In the genomic region with DNA sequence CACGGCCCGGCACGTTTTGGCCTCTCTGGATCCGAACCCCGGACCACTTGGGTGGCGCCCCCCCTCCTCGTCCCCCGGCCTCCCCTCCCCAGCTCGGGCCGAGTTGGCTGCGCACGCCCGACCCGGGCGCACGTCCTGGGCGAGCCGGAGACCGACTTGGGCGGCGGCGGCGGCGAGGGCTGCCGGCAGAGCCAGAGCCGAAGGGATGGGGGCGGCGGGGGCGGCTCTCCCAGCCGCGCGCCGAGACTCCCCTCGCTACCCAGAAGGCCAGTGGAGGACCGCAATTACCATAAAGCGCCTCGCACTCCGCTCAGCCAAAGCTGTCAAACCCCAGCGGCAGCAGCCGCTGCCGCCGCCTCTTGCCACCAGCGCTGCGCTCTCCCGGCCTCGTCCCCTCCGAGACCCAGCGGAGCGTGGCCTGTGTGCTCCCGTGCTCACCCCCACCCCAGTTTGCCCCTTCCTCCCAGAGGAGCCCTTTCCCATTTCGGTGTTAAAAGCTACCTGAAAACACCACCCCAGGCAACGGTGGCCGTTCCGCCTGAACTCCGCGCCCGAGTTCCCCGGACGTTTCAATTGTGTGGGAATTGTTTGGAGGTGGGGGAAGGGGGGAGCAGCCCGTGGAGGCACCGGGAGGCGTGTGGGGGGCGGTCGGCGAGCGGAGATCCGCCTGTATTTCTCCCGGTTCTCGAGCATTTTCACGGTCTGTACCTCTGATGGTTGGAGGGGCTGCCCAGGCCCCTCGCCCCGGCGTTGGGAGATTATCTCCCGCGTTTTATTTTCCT, we compare ENCODE assay signal across 1 cellular context.
TF ChIP-seq lines count a peak whose summit lies in the region.

No MANE protein-coding gene starts in this region.

TF ChIP-seq in K562, 482 proteins besides CTCF, POLR2A, EP300 and RAD21 (continued from another document and continues in another):
- TF ChIP-seq, protein P1, sequence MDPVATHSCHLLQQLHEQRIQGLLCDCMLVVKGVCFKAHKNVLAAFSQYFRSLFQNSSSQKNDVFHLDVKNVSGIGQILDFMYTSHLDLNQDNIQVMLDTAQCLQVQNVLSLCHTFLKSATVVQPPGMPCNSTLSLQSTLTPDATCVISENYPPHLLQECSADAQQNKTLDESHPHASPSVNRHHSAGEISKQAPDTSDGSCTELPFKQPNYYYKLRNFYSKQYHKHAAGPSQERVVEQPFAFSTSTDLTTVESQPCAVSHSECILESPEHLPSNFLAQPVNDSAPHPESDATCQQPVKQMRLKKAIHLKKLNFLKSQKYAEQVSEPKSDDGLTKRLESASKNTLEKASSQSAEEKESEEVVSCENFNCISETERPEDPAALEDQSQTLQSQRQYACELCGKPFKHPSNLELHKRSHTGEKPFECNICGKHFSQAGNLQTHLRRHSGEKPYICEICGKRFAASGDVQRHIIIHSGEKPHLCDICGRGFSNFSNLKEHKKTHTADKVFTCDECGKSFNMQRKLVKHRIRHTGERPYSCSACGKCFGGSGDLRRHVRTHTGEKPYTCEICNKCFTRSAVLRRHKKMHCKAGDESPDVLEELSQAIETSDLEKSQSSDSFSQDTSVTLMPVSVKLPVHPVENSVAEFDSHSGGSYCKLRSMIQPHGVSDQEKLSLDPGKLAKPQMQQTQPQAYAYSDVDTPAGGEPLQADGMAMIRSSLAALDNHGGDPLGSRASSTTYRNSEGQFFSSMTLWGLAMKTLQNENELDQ (CRISPR knock-in tag; IDR thresholded peaks at IDR 0.05; ENCODE audit: borderline replicate concordance), result no peak
- TF ChIP-seq KDM4B (IDR thresholded peaks at IDR 0.05; ENCODE audit: borderline replicate concordance in 2 of 2, low read depth in 1 of 2) (no peak), CSDE1 (IDR thresholded peaks at IDR 0.05) (0 out of 4 replicates have a peak, but pooled peaks of 1 of the 2 experiments have one; percentile 32), PTTG1 (tag; IDR thresholded peaks at IDR 0.05; ENCODE audit: low read depth) (no peak), DPF2 (IDR thresholded peaks at IDR 0.05) (no peak), MAFG (tag; conservative IDR thresholded peaks at IDR 0.05) (no peak), SRSF1 (IDR thresholded peaks at IDR 0.05; ENCODE audit: low read depth, low read length) (no peak), POLR2H (tag; IDR thresholded peaks at IDR 0.05; ENCODE audit: low read depth) (no peak), ZNF224 (CRISPR knock-in tag; IDR thresholded peaks at IDR 0.05) (no peak), ARHGAP35 (IDR thresholded peaks at IDR 0.05; ENCODE audit: partially characterized antibody) (no peak), RBBP5 (IDR thresholded peaks at IDR 0.05; ENCODE audit: borderline replicate concordance, insufficient read depth, low read length, poor library complexity, severe bottlenecking) (no peak), EGR1 (conservative IDR thresholded peaks at IDR 0.05) (peak; percentile 84), RBM15 (IDR thresholded peaks at IDR 0.05; ENCODE audit: insufficient read depth, low read length) (no peak), ZZZ3 (IDR thresholded peaks at IDR 0.05) (no peak), RFX1 (IDR thresholded peaks at IDR 0.05) (no peak), L3MBTL2 (IDR thresholded peaks at IDR 0.05) (peak; percentile 38; the same call in 1 of the 2 replicates), KAT8 (IDR thresholded peaks at IDR 0.05; ENCODE audit: low read depth) (no peak), XRCC5 (IDR thresholded peaks at IDR 0.05; ENCODE audit: low read depth, low read length) (no peak), ZFP1 (CRISPR knock-in tag; IDR thresholded peaks at IDR 0.05) (no peak), FOXJ3 (CRISPR knock-in tag; IDR thresholded peaks at IDR 0.05) (no peak), ZNF444 (CRISPR knock-in tag; IDR thresholded peaks at IDR 0.05) (no peak), ZNF696 (CRISPR knock-in tag; conservative IDR thresholded peaks at IDR 0.05) (no peak), BRD4 (IDR thresholded peaks at IDR 0.05) (0 out of 2 replicates have a peak, but pooled peaks have one; percentile 32), GTF2F1 (IDR thresholded peaks at IDR 0.05; ENCODE audit: low read depth, low read length) (no peak), SRSF9 (IDR thresholded peaks at IDR 0.05; ENCODE audit: borderline replicate concordance, low read depth, low read length) (no peak), NR2C2 (CRISPR knock-in tag; IDR thresholded peaks at IDR 0.05) (no peak), NR2C2 (tag; IDR thresholded peaks at IDR 0.05) (0 out of 2 replicates have a peak, but pooled peaks have one; percentile 5), ZNF778 (CRISPR knock-in tag; IDR thresholded peaks at IDR 0.05) (no peak), GATA2 (CRISPR knock-in tag; IDR thresholded peaks at IDR 0.05) (no peak), FOXK2 (conservative IDR thresholded peaks at IDR 0.05 in 1 of 2, IDR thresholded peaks at IDR 0.05 in 1 of 2; ENCODE audit: low read depth in 2 of 2) (no peak), HNRNPH1 (optimal IDR thresholded peaks at IDR 0.05; ENCODE audit: low read depth, low read length) (no peak), TAF9B (IDR thresholded peaks at IDR 0.05; ENCODE audit: partially characterized antibody) (peak; percentile 8), SP2 (IDR thresholded peaks at IDR 0.05; ENCODE audit: extremely low read depth, low read depth, low read length, poor library complexity, severe bottlenecking) (no peak), MEF2D (tag; conservative IDR thresholded peaks at IDR 0.05; ENCODE audit: low read depth) (no peak), CHD2 (IDR thresholded peaks at IDR 0.05; ENCODE audit: low read depth, low read length) (no peak), CBFB (CRISPR knock-in tag; IDR thresholded peaks at IDR 0.05) (no peak), MTA3 (IDR thresholded peaks at IDR 0.05; ENCODE audit: borderline replicate concordance) (0 out of 2 replicates have a peak, but pooled peaks have one; percentile 21)
- TF ChIP-seq, protein P2, sequence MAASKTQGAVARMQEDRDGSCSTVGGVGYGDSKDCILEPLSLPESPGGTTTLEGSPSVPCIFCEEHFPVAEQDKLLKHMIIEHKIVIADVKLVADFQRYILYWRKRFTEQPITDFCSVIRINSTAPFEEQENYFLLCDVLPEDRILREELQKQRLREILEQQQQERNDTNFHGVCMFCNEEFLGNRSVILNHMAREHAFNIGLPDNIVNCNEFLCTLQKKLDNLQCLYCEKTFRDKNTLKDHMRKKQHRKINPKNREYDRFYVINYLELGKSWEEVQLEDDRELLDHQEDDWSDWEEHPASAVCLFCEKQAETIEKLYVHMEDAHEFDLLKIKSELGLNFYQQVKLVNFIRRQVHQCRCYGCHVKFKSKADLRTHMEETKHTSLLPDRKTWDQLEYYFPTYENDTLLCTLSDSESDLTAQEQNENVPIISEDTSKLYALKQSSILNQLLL (CRISPR knock-in tag; IDR thresholded peaks at IDR 0.05; ENCODE audit: borderline replicate concordance), result no peak
- TF ChIP-seq, protein P3, sequence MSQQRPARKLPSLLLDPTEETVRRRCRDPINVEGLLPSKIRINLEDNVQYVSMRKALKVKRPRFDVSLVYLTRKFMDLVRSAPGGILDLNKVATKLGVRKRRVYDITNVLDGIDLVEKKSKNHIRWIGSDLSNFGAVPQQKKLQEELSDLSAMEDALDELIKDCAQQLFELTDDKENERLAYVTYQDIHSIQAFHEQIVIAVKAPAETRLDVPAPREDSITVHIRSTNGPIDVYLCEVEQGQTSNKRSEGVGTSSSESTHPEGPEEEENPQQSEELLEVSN (IDR thresholded peaks at IDR 0.05; ENCODE audit: borderline replicate concordance in 1 of 2, extremely low read depth in 1 of 2, insufficient read depth in 1 of 2, insufficient read length in 1 of 2, low read depth in 1 of 2, low read length in 1 of 2, poor library complexity in 1 of 2, severe bottlenecking in 1 of 2), result peak in 1 of 2 experiments; percentile 74
- TF ChIP-seq, protein P4, sequence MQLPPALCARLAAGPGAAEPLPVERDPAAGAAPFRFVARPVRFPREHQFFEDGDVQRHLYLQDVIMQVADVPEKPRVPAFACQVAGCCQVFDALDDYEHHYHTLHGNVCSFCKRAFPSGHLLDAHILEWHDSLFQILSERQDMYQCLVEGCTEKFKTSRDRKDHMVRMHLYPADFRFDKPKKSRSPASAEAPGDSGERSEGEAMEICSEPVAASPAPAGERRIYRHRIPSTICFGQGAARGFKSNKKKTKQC (CRISPR knock-in tag; IDR thresholded peaks at IDR 0.05), result no peak
- TF ChIP-seq, protein P5, sequence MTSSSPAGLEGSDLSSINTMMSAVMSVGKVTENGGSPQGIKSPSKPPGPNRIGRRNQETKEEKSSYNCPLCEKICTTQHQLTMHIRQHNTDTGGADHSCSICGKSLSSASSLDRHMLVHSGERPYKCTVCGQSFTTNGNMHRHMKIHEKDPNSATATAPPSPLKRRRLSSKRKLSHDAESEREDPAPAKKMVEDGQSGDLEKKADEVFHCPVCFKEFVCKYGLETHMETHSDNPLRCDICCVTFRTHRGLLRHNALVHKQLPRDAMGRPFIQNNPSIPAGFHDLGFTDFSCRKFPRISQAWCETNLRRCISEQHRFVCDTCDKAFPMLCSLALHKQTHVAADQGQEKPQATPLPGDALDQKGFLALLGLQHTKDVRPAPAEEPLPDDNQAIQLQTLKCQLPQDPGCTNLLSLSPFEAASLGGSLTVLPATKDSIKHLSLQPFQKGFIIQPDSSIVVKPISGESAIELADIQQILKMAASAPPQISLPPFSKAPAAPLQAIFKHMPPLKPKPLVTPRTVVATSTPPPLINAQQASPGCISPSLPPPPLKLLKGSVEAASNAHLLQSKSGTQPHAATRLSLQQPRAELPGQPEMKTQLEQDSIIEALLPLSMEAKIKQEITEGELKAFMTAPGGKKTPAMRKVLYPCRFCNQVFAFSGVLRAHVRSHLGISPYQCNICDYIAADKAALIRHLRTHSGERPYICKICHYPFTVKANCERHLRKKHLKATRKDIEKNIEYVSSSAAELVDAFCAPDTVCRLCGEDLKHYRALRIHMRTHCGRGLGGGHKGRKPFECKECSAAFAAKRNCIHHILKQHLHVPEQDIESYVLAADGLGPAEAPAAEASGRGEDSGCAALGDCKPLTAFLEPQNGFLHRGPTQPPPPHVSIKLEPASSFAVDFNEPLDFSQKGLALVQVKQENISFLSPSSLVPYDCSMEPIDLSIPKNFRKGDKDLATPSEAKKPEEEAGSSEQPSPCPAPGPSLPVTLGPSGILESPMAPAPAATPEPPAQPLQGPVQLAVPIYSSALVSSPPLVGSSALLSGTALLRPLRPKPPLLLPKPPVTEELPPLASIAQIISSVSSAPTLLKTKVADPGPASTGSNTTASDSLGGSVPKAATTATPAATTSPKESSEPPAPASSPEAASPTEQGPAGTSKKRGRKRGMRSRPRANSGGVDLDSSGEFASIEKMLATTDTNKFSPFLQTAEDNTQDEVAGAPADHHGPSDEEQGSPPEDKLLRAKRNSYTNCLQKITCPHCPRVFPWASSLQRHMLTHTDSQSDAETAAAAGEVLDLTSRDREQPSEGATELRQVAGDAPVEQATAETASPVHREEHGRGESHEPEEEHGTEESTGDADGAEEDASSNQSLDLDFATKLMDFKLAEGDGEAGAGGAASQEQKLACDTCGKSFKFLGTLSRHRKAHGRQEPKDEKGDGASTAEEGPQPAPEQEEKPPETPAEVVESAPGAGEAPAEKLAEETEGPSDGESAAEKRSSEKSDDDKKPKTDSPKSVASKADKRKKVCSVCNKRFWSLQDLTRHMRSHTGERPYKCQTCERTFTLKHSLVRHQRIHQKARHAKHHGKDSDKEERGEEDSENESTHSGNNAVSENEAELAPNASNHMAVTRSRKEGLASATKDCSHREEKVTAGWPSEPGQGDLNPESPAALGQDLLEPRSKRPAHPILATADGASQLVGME (CRISPR knock-in tag; IDR thresholded peaks at IDR 0.05), result no peak
- TF ChIP-seq, protein P6, sequence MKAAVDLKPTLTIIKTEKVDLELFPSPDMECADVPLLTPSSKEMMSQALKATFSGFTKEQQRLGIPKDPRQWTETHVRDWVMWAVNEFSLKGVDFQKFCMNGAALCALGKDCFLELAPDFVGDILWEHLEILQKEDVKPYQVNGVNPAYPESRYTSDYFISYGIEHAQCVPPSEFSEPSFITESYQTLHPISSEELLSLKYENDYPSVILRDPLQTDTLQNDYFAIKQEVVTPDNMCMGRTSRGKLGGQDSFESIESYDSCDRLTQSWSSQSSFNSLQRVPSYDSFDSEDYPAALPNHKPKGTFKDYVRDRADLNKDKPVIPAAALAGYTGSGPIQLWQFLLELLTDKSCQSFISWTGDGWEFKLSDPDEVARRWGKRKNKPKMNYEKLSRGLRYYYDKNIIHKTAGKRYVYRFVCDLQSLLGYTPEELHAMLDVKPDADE (conservative IDR thresholded peaks at IDR 0.05; ENCODE audit: control insufficient read depth, low read depth, low read length), result no peak; the same call in 1 of the 2 replicates
- TF ChIP-seq, protein P7, sequence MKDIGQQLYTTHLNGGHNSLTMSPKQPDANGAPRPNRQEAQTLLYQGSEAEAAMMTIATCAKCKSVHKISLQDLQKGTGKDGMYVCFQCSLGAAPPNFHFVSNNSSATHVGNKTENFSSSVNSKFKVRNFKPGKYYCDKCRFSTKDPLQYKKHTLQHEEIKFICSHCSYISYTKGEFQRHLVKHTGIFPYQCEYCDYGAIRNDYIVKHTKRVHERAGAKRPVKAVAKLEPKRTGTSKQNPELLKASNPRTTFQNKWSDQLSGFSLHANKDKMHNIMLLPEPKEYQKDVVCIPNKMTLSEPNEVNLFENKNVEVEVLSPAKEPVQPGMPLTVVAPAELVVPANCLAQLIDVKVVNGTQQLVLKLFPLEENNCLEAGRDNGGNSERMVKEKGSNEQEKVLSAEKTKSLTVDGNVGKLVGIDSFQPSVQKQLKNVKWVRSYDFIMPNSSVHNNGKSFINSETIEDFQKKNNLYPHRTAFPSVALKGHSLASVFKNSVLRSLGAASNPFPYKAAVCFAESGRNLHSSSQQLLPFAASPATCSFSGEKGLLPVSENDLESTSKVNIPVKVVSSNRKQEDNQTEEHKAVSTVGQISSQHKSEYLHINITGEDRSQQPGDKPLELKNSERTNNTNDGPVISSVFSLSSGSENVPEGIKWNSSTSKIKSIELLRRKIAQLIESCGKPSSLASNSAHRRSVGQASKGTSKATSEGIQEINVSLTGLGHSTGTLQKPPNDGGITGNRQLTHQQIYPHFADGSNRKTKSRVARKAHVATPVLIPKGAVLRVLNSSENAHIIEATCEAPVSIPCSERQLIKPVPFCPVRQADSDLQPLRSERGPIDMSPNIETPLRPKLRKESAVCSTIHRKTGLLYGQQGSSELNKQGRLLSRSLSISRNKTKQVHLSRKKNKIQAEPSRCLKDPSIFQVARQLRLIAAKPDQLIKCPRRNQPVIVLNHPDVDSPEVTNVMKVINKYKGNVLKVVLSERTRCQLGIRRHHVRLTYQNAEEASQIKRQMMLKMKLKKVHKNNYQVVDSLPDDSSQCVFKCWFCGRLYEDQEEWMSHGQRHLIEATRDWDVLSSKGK (CRISPR knock-in tag; IDR thresholded peaks at IDR 0.05), result no peak
- TF ChIP-seq, protein P8, sequence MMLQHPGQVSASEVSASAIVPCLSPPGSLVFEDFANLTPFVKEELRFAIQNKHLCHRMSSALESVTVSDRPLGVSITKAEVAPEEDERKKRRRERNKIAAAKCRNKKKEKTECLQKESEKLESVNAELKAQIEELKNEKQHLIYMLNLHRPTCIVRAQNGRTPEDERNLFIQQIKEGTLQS (IDR thresholded peaks at IDR 0.05), result no peak
- TF ChIP-seq, protein P8 (CRISPR knock-in tag; conservative IDR thresholded peaks at IDR 0.05), result no peak
- TF ChIP-seq, protein P9, sequence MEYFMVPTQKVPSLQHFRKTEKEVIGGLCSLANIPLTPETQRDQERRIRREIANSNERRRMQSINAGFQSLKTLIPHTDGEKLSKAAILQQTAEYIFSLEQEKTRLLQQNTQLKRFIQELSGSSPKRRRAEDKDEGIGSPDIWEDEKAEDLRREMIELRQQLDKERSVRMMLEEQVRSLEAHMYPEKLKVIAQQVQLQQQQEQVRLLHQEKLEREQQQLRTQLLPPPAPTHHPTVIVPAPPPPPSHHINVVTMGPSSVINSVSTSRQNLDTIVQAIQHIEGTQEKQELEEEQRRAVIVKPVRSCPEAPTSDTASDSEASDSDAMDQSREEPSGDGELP (CRISPR knock-in tag; IDR thresholded peaks at IDR 0.05; ENCODE audit: borderline replicate concordance), result peak; percentile 3; the same call in 1 of the 2 replicates
